Comparison of ENCODE assay signal across 17 cellular contexts in the genomic region with DNA sequence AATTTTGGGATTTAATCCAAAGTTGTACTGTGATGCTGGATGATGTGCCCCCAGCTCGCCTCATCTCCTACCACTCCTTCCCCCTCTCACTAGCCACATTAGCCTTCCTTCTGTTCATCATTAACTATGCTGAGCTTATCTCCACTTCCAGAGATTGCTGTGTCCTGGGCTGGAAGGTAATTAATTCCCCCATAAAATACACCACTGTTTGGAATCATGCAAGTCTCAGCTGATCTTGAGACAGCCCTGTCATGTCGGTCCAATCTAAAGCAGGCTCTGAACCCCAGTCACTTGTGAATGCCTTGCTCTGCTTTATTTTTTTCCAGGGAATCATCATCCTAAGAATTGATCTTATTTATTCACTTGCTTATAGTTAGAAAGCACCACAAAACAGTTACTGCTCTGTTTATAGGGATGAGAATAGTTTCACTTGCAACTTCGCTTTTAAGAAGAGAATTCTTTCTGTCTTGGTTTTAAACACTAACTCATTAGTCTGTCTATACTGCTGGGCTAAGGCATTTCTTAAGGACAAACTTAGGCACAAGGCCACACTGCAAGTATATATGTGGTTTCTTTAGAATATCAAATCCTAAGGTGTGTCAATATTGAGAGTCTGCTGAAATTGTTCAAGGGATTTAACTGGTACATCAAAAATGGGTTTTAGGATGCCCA.
"Had no signal": no experiment of that assay in that cellular context is flagged by ENCODE, and none has a peak within 500 bp of the region (broad histone marks: within the 10 kb centered on the region; RNA-seq: fewer than 3 reads in every experiment).

No MANE protein-coding gene starts in this region.

- H3K27me3 Mint-ChIP-seq: activated CD4-positive, alpha-beta T cell treated with anti-CD3 and anti-CD28 coated beads, Interleukin-2, amount 10 ng/mL, durations not matched to agents 24 days and 14 days; activated T-helper 17 cell treated with anti-CD3 and anti-CD28 coated beads, Interleukin-2, amount 50 U/mL, for 72 hours; type B pancreatic cell had no signal

- H3K9me3 Mint-ChIP-seq: activated CD4-positive, alpha-beta T cell treated with anti-CD3 and anti-CD28 coated beads, Interleukin-2, amount 10 ng/mL, durations not matched to agents 24 days and 14 days; activated naive CD4-positive, alpha-beta T cell treated with anti-CD3 and anti-CD28 coated beads for 36 hours had no signal

- ATAC-seq: activated T-helper 17 cell treated with anti-CD3 and anti-CD28 coated beads, Interleukin-2, amount 50 U/mL, for 72 hours; heart left ventricle; naive thymus-derived CD4-positive, alpha-beta T cell; right cardiac atrium; stimulated activated naive CD8-positive, alpha-beta T cell treated with anti-CD3 and anti-CD28 coated beads, Interleukin-15, Interleukin-2, amounts not matched to agents 100 U/mL and 50 U/mL, for 24 hours had no signal

- H3K36me3 Mint-ChIP-seq: naive thymus-derived CD4-positive, alpha-beta T cell; type B pancreatic cell had no signal

- DNase-seq: activated CD4-positive, alpha-beta T cell treated with anti-CD3 and anti-CD28 coated beads, Interleukin-2, amount 10 ng/mL, durations not matched to agents 24 days and 14 days; activated naive CD4-positive, alpha-beta T cell treated with anti-CD3 and anti-CD28 coated beads for 36 hours; heart left ventricle; kidney; naive thymus-derived CD4-positive, alpha-beta T cell; posterior cingulate gyrus; right cardiac atrium; spleen; stimulated activated CD4-positive, alpha-beta T cell treated with anti-CD3 and anti-CD28 coated beads, Interleukin-2, amount 100 ng/mL, for 48 hours; stimulated activated CD8-positive, alpha-beta memory T cell treated with anti-CD3 and anti-CD28 coated beads, Interleukin-4, amount 100 ng/mL, for 48 hours; stimulated activated naive CD8-positive, alpha-beta T cell treated with anti-CD3 and anti-CD28 coated beads, Interleukin-15, Interleukin-2, amounts not matched to agents 100 U/mL and 50 U/mL, for 24 hours; T-helper 1 cell had no signal

- H3K4me3 Mint-ChIP-seq: activated CD4-positive, alpha-beta T cell treated with anti-CD3 and anti-CD28 coated beads, Interleukin-2, amount 10 ng/mL, durations not matched to agents 24 days and 14 days; activated naive CD4-positive, alpha-beta T cell treated with anti-CD3 and anti-CD28 coated beads for 36 hours; activated T-helper 17 cell treated with anti-CD3 and anti-CD28 coated beads, Interleukin-2, amount 50 U/mL, for 72 hours; naive thymus-derived CD4-positive, alpha-beta T cell; type B pancreatic cell had no signal

- H3K4me3 ChIP-seq: cardiac muscle cell, heart left ventricle, spleen, suprapubic skin had no signal

- FAIRE-seq: frontal cortex, kidney had no signal

- H3K9me3 ChIP-seq: heart left ventricle, spleen, suprapubic skin had no signal

- H3K4me1 Mint-ChIP-seq: activated CD4-positive, alpha-beta T cell treated with anti-CD3 and anti-CD28 coated beads, Interleukin-2, amount 10 ng/mL, durations not matched to agents 24 days and 14 days; activated T-helper 17 cell treated with anti-CD3 and anti-CD28 coated beads, Interleukin-2, amount 50 U/mL, for 72 hours; naive thymus-derived CD4-positive, alpha-beta T cell had no signal

- H3K27ac Mint-ChIP-seq: activated CD4-positive, alpha-beta T cell treated with anti-CD3 and anti-CD28 coated beads, Interleukin-2, amount 10 ng/mL, durations not matched to agents 24 days and 14 days; activated naive CD4-positive, alpha-beta T cell treated with anti-CD3 and anti-CD28 coated beads for 36 hours; activated T-helper 17 cell treated with anti-CD3 and anti-CD28 coated beads, Interleukin-2, amount 50 U/mL, for 72 hours; naive thymus-derived CD4-positive, alpha-beta T cell; type B pancreatic cell had no signal

- H3K27me3 ChIP-seq: cardiac muscle cell, heart left ventricle, spleen, suprapubic skin had no signal

- H3K4me1 ChIP-seq: heart left ventricle, spleen, suprapubic skin had no signal

- H3K36me3 ChIP-seq: cardiac muscle cell, heart left ventricle, spleen, suprapubic skin had no signal

- H3K27ac ChIP-seq: cardiac muscle cell, spleen, suprapubic skin had no signal
